In the genomic region with DNA sequence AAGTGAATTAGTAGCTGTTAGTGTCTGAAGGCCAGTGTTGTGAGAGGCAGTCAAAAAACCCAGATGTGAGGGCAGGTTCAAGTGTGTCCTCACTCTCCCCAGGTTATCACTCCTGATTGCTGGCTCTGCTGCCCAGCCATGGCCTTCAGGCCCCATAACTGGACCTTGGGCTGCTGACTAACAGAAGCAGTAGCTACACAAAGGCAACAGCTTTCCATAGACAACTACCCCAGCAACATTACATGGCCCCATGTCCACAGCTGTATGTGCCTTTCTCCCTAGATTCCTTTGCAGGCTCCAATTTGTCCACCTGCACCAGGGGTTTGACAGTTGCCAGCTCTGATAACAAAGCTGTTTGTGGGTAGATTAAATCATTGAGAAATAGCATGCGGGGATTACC, we compare ENCODE assay signal across 1 cellular context.
TF ChIP-seq lines count a peak whose summit lies in the region.

No MANE protein-coding gene starts in this region.

TF ChIP-seq in IMR-90, 13 proteins besides CTCF, POLR2A, EP300 and RAD21:
- no peak for TF ChIP-seq BHLHE40 (IDR thresholded peaks at IDR 0.05; ENCODE audit: low read depth, low read length)
- TF ChIP-seq MAZ (IDR thresholded peaks at IDR 0.05; ENCODE audit: borderline replicate concordance, low read depth, low read length) = no peak
- TF ChIP-seq, protein P1, sequence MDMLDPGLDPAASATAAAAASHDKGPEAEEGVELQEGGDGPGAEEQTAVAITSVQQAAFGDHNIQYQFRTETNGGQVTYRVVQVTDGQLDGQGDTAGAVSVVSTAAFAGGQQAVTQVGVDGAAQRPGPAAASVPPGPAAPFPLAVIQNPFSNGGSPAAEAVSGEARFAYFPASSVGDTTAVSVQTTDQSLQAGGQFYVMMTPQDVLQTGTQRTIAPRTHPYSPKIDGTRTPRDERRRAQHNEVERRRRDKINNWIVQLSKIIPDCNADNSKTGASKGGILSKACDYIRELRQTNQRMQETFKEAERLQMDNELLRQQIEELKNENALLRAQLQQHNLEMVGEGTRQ (IDR thresholded peaks at IDR 0.05; ENCODE audit: low read depth, low read length) = no peak
- no peak for TF ChIP-seq MXI1 (IDR thresholded peaks at IDR 0.05; ENCODE audit: borderline replicate concordance, low read depth, low read length)
- no peak for TF ChIP-seq RFX5 (IDR thresholded peaks at IDR 0.05; ENCODE audit: low read depth, low read length)
- TF ChIP-seq NFE2L2 (IDR thresholded peaks at IDR 0.05; ENCODE audit: low read depth, low read length) = no peak
